In genomic region chr12:4274396-4274959, GRCh38 we compare ENCODE assay signal across 8 cellular contexts. TPM values are rescaled to one million over a fixed set of nuclear protein-coding genes. Genes with fewer than 3 reads are reported as not detected.
DNase-seq lines count a peak whose midpoint lies in the region; ATAC-seq, FAIRE-seq and TF ChIP-seq lines count a peak whose summit lies in the region.

No MANE protein-coding gene starts in this region.

- TF ChIP-seq POLR2A in H1 (IDR thresholded peaks at IDR 0.05; ENCODE audit: control extremely low read depth in 1 of 2, low read depth in 2 of 2, low read length in 2 of 2) = no peak; a peak in 1 of 3 replicates

- H3K14ac ChIP-seq in H1 (ENCODE audit: insufficient read length) = peak overlapping the region; percentile 87

- POLR2A ChIA-PET in H1 (lab: Charles Lee; ENCODE audit: partially characterized antibody) = interaction anchor here (0.7 to 29.3 kb wide), 21 partner anchors 8 to 387 kb away, joined by 3 to 531 read pairs (median 5); partner anchors contain the start of gene TIGAR

- no peaks in the 10 kb centered on the region for H3K27me3 Mint-ChIP-seq in T-helper 2 cell treated with Interferon-gamma antibody and Interleukin-4, amounts not matched to agents 5 μg/mL and 100 μg/mL, for 36 hours (ENCODE audit: low read depth)
- H3K27me3 Mint-ChIP-seq in natural killer cell treated with Interleukin-12 subunit alpha and Interleukin-12 subunit beta and Interleukin-15 and Interleukin-18, amount 100 ng/mL, for 72 hours = no peaks in the 10 kb centered on the region

- peak overlapping the region; percentile 55 for H3K4ac ChIP-seq in H1 (replicated peaks; ENCODE audit: insufficient read length, low read depth, low read length)

- H4K91ac ChIP-seq in H1 (replicated peaks; ENCODE audit: insufficient read length, low read length) = no peak overlapping the region

- no peak overlapping the region for H4K5ac ChIP-seq in H1 (ENCODE audit: insufficient read length, low read depth, low read length)

- no peaks in the 10 kb centered on the region for H3K9me3 ChIP-seq in H1 (ENCODE audit: insufficient read depth in 2 of 2, low read depth in 1 of 2, low read length in 1 of 2)

- peaks cover 7 to 57% of the 10 kb centered on the region in 2 experiments; a peak in 3 of 4 replicates for H3K79me2 ChIP-seq in H1 (ENCODE audit: control insufficient read depth in 1 of 2, insufficient read depth in 2 of 2, low read length in 2 of 2)

- H3K27me3 ChIP-seq in H1 (replicated peaks in 1 of 4; ENCODE audit: control insufficient read depth in 3 of 4, extremely low read depth in 1 of 4, insufficient read depth in 3 of 4, low read length in 3 of 4) = peaks cover 2 to 26% (median 19%) of the 10 kb centered on the region in 4 experiments; a peak in 6 of 7 replicates

- peak overlapping the region; percentile 80 to 86 (median 82) for H3K9ac ChIP-seq in H1 (replicated peaks in 1 of 4; ENCODE audit: extremely low read depth in 1 of 4, low read depth in 3 of 4, low read length in 3 of 4)

- no peak overlapping the region for H3K56ac ChIP-seq in H1 (replicated peaks; ENCODE audit: insufficient read length, low read depth, low read length)

- TF ChIP-seq EP300 in H1 (IDR thresholded peaks at IDR 0.05; ENCODE audit: borderline replicate concordance in 1 of 2, low read depth in 2 of 2, low read length in 2 of 2) = no peak

- H3K4me1 Mint-ChIP-seq in T-helper 2 cell treated with Interferon-gamma antibody and Interleukin-4, amounts not matched to agents 5 μg/mL and 100 μg/mL, for 36 hours (ENCODE audit: low read depth) = peaks cover 36% of the 10 kb centered on the region
- peaks cover 46 to 52% of the 10 kb centered on the region in 2 donors for H3K4me1 Mint-ChIP-seq in natural killer cell treated with Interleukin-12 subunit alpha and Interleukin-12 subunit beta and Interleukin-15 and Interleukin-18, amount 100 ng/mL, for 72 hours (ENCODE audit: low read depth in 2 of 2)

- H2BK15ac ChIP-seq in H1 (ENCODE audit: low read length) = peak overlapping the region; percentile 72; the same call in 1 of the 2 replicates

- peaks cover 7 to 19% of the 10 kb centered on the region in 2 experiments for H4K20me1 ChIP-seq in H1 (replicated peaks in 1 of 2; ENCODE audit: control insufficient read depth in 1 of 2, insufficient read depth in 2 of 2, low read length in 2 of 2)

- CTCF ChIA-PET in H1 (lab: Charles Lee; ENCODE audit: partially characterized antibody) = interaction anchor here (1.6 to 6.7 kb wide), 7 partner anchors 46 to 389 kb away, joined by 6 to 52 read pairs (median 34); no protein-coding TSS in a partner anchor

- H3K27ac Mint-ChIP-seq in T-helper 2 cell treated with Interferon-gamma antibody and Interleukin-4, amounts not matched to agents 5 μg/mL and 100 μg/mL, for 36 hours = peak overlapping the region; percentile 100
- peak overlapping the region; percentile 93 to 94 for H3K27ac Mint-ChIP-seq in natural killer cell treated with Interleukin-12 subunit alpha and Interleukin-12 subunit beta and Interleukin-15 and Interleukin-18, amount 100 ng/mL, for 72 hours

- H3K4me3 ChIP-seq in GM08714 (ENCODE audit: low read length) = peak overlapping the region; percentile 81
- H3K4me3 ChIP-seq in H1 (ENCODE audit: extremely low read depth in 1 of 4, insufficient read depth in 2 of 4, low read depth in 3 of 4, low read length in 4 of 4) = peak overlapping the region; percentile 90 to 97 (median 96)

- peaks cover 54% of the 10 kb centered on the region for H3K36me3 Mint-ChIP-seq in T-helper 2 cell treated with Interferon-gamma antibody and Interleukin-4, amounts not matched to agents 5 μg/mL and 100 μg/mL, for 36 hours (ENCODE audit: low read depth)
- H3K36me3 Mint-ChIP-seq in natural killer cell treated with Interleukin-12 subunit alpha and Interleukin-12 subunit beta and Interleukin-15 and Interleukin-18, amount 100 ng/mL, for 72 hours = peaks cover 45% of the 10 kb centered on the region

- H2BK5ac ChIP-seq in H1 (ENCODE audit: low read depth, low read length) = peak overlapping the region; percentile 98

- H2BK20ac ChIP-seq in H1 (ENCODE audit: low read length) = 0 out of 2 replicates have a peak overlapping the region, but pooled peaks have one; percentile 13

- H3K4me2 ChIP-seq in H1 (ENCODE audit: insufficient read depth in 1 of 2, low read depth in 2 of 2, low read length in 2 of 2) = peak overlapping the region; percentile 93 to 99

- no peak overlapping the region for H2BK120ac ChIP-seq in H1 (replicated peaks; ENCODE audit: low read depth, low read length)

- no peak for ATAC-seq in natural killer cell treated with Interleukin-12 subunit alpha and Interleukin-12 subunit beta and Interleukin-15 and Interleukin-18, amount 100 ng/mL, for 72 hours
- ATAC-seq in GM18511 (IDR thresholded peaks at IDR 0.05; ENCODE audit: unreplicated experiment) = no peak

- TF ChIP-seq RAD21 in H1 (IDR thresholded peaks at IDR 0.05 in 1 of 2, conservative IDR thresholded peaks at IDR 0.05 in 1 of 2; ENCODE audit: low read depth in 2 of 2, low read length in 2 of 2) = no peak

- H2AFZ ChIP-seq in H1 (ENCODE audit: low read length) = no peak overlapping the region

- H3K9me3 Mint-ChIP-seq in T-helper 2 cell treated with Interferon-gamma antibody and Interleukin-4, amounts not matched to agents 5 μg/mL and 100 μg/mL, for 36 hours = no peaks in the 10 kb centered on the region
- no peaks in the 10 kb centered on the region for H3K9me3 Mint-ChIP-seq in natural killer cell treated with Interleukin-12 subunit alpha and Interleukin-12 subunit beta and Interleukin-15 and Interleukin-18, amount 100 ng/mL, for 72 hours

- peak; percentile 22 for DNase-seq in T-helper 2 cell treated with Interferon-gamma antibody and Interleukin-4, amounts not matched to agents 5 μg/mL and 100 μg/mL, for 36 hours (ENCODE audit: low spot score)
- DNase-seq in H1 (ENCODE audit: low read depth in 1 of 2, low spot score in 2 of 2) (peak in 1 of 2 experiments; percentile 62), GDM1 (lab: John Stamatoyannopoulos, UW) (no peak), DMS79 treated with DMSO at 0.1 percent for 48 hours (lab: John Stamatoyannopoulos, UW) (no peak), MV-4-11 (lab: John Stamatoyannopoulos, UW) (no peak)
- no peak for DNase-seq in natural killer cell treated with Interleukin-12 subunit alpha and Interleukin-12 subunit beta and Interleukin-15 and Interleukin-18, amount 100 ng/mL, for 72 hours (ENCODE audit: low spot score)

- peak overlapping the region; percentile 69 for H4K8ac ChIP-seq in H1 (ENCODE audit: extremely low read depth, insufficient read depth, low read length)

- peaks cover 16 to 35% (median 26%) of the 10 kb centered on the region in 4 experiments for H3K36me3 ChIP-seq in H1 (ENCODE audit: control insufficient read depth in 2 of 4, insufficient read depth in 4 of 4, low read length in 3 of 4)

- peak overlapping the region; percentile 91 for H3K18ac ChIP-seq in H1 (ENCODE audit: extremely low read depth, low read length)

- H3K23me2 ChIP-seq in H1 (ENCODE audit: low read depth, low read length) = peaks cover 34% of the 10 kb centered on the region

- peak overlapping the region; percentile 93 for H3K4me3 Mint-ChIP-seq in T-helper 2 cell treated with Interferon-gamma antibody and Interleukin-4, amounts not matched to agents 5 μg/mL and 100 μg/mL, for 36 hours
- peak overlapping the region; percentile 99 for H3K4me3 Mint-ChIP-seq in natural killer cell treated with Interleukin-12 subunit alpha and Interleukin-12 subunit beta and Interleukin-15 and Interleukin-18, amount 100 ng/mL, for 72 hours

- 1% methylated on average over 32 of the region's 39 CpGs; no CpG with 5 or more reads in 1 of the 2 experiments for WGBS in H1 (ENCODE audit: extremely low coverage in 1 of 2, insufficient coverage in 1 of 2, insufficient read length in 1 of 2, insufficient replicate concordance in 2 of 2, low coverage in 1 of 2, low lambda C conversion rate in 2 of 2, missing lambda C conversion rate in 1 of 2), 2 experiments

- no peak for FAIRE-seq in H1 (lab: Jason Lieb, UNC)

- peak overlapping the region; percentile 74; the same call in 1 of the 2 replicates for H3K27ac ChIP-seq in H1 (ENCODE audit: low read depth, low read length)

- peaks cover 9 to 29% (median 14%) of the 10 kb centered on the region in 4 experiments for H3K4me1 ChIP-seq in H1 (replicated peaks in 1 of 4; ENCODE audit: control insufficient read depth in 3 of 4, insufficient read depth in 4 of 4, low read length in 3 of 4)

- no peak overlapping the region for H3K23ac ChIP-seq in H1 (ENCODE audit: insufficient read length)

- peak overlapping the region; percentile 60 for H2BK12ac ChIP-seq in H1 (ENCODE audit: low read depth, low read length)

- no peak overlapping the region for H2AK5ac ChIP-seq in H1 (ENCODE audit: low read depth, low read length)

- TF ChIP-seq CTCF in H1 (IDR thresholded peaks at IDR 0.05; ENCODE audit: control extremely low read depth in 1 of 3, insufficient read depth in 1 of 3, low read depth in 1 of 3, low read length in 3 of 3) = no peak

- H3K79me1 ChIP-seq in H1 (ENCODE audit: low read depth, low read length) = peaks cover 5% of the 10 kb centered on the region; the same call in 1 of the 2 replicates

RNA-seq across cellular contexts. Expression of gene CCND2, which starts 0.9 kb away (rescaled TPM):
- 217 and 223 TPM in 2 replicates for total RNA-seq in H1 (2021; fragmentation: NEBNext Ultra II Directional; extraction: Animal tissue kit (Norgen Biotek cat#: 25700))
- polyA plus RNA-seq in H1 (2011; rRNA removed) = 35.7 and 41.7 TPM in 2 replicates
- 47.1 TPM for polyA plus RNA-seq in H1 (2011; cell fraction: cytosol; rRNA removed)
- 39.0 TPM for polyA plus RNA-seq in H1 (2011; cell fraction: nucleus; rRNA removed)
- 42.0 to 64.8 TPM (median 44.2 TPM) in 4 replicates for polyA plus RNA-seq in H1 (2012, experiment 1 of 2)
- 17.1 TPM for polyA plus RNA-seq in H1 (2012, experiment 2 of 2)
- polyA plus RNA-seq in H1 (2013, experiment 1 of 2) = 75.1 TPM
- 72.0 TPM for polyA plus RNA-seq in H1 (2013, experiment 2 of 2)
- 229 and 269 TPM in 2 replicates for polyA minus RNA-seq in H1 (2011; rRNA and poly(A)+ RNA removed)
- polyA minus RNA-seq in H1 (2011; cell fraction: cytosol; rRNA and poly(A)+ RNA removed) = 132 TPM
- 91.3 TPM for polyA minus RNA-seq in H1 (2011; cell fraction: nucleus; rRNA and poly(A)+ RNA removed)
- 1,000 to 10,000 TPM in 1 of 2 donors, 100 to 1,000 TPM in 1; 942 to 1,190 TPM for total RNA-seq in natural killer cell treated with Interleukin-12 subunit alpha and Interleukin-12 subunit beta and Interleukin-15 and Interleukin-18, amount 100 ng/mL, for 72 hours

RNA-seq across cellular contexts. Expression of gene TIGAR, which starts 46.5 kb away (rescaled TPM):
- 26.4 and 27.6 TPM in 2 replicates for total RNA-seq in H1 (2021; fragmentation: NEBNext Ultra II Directional; extraction: Animal tissue kit (Norgen Biotek cat#: 25700))
- polyA plus RNA-seq in H1 (2011; rRNA removed) = 1.8 and 3.8 TPM in 2 replicates
- polyA plus RNA-seq in H1 (2011; cell fraction: cytosol; rRNA removed) = 5.3 TPM
- polyA plus RNA-seq in H1 (2011; cell fraction: nucleus; rRNA removed) = 2.1 TPM
- polyA plus RNA-seq in H1 (2012, experiment 1 of 2) = 11.4 to 17.3 TPM (median 14.4 TPM) in 4 replicates
- polyA plus RNA-seq in H1 (2012, experiment 2 of 2) = 1.1 TPM
- polyA plus RNA-seq in H1 (2013, experiment 1 of 2) = 8.7 TPM
- 9.3 TPM for polyA plus RNA-seq in H1 (2013, experiment 2 of 2)
- polyA minus RNA-seq in H1 (2011; rRNA and poly(A)+ RNA removed) = 2.4 TPM in 2 replicates
- polyA minus RNA-seq in H1 (2011; cell fraction: cytosol; rRNA and poly(A)+ RNA removed) = 2.1 TPM
- 4.9 TPM for polyA minus RNA-seq in H1 (2011; cell fraction: nucleus; rRNA and poly(A)+ RNA removed)
- 10 to 100 TPM in 1 of 2 donors, 1 to 10 TPM in 1; 7.4 to 10.2 TPM for total RNA-seq in natural killer cell treated with Interleukin-12 subunit alpha and Interleukin-12 subunit beta and Interleukin-15 and Interleukin-18, amount 100 ng/mL, for 72 hours
